ENCODE assay signal across 25 cellular contexts in the genomic region with DNA sequence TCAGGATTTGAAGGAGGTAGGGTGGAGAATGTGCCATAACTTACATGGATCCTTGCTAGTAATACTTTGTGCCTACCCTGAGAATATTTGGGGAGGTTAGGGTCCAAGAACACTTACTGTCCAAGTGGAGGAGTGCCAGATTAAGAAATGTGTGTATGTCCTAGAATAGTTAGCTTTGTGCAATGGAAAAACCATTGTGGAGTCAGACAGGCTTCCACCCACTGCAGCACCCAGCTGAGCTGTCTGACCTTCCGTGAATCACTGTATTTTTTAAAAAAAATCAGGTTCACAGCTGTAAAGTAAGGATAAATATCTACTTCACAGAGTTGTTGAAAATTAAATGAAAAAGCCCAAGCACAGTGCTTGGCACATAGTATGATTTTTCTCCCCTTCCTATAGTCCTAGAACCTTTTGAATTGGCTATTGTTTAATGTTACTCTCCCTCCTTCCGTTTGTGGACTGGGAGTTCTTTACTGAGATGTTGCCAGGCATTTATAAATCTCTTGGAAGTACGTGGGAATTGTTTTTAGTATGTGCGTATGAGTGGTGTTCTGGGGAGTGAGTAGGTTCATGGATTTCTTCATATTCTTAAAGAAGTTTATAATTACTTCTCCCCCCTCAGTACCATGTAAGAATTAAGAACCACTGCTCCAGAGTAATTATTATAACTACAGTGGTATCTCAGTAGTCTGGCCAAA. TPM values are rescaled to one million over a fixed set of nuclear protein-coding genes. Genes with fewer than 3 reads are reported as not detected.
DNase-seq lines count a peak whose midpoint lies in the region; ATAC-seq, FAIRE-seq and TF ChIP-seq lines count a peak whose summit lies in the region.
"Had no signal": no experiment of that assay in that cellular context is flagged by ENCODE, and none has a peak within 500 bp of the region (broad histone marks: within the 10 kb centered on the region; RNA-seq: fewer than 3 reads in every experiment).

No MANE protein-coding gene starts in this region.

- H2BK120ac ChIP-seq in mesenchymal stem cell (ENCODE audit: low read depth, low read length) = no peak overlapping the region

- no TSS peak for BruUV-seq in K562 (replicated peaks; lab: Mats Ljungman, UMichigan)

- POLR2A ChIA-PET in K562 (lab: Yijun Ruan, JAX) = interaction anchor here (0.6 to 1.0 kb wide), 3 partner anchors 9 to 16 kb away, joined by 3 read pairs; a partner anchor contains a TSS
- POLR2A ChIA-PET in activated CD8-positive, alpha-beta T cell treated with anti-CD3 and anti-CD28 coated beads for 36 hours (lab: Charles Lee) = no interaction called here

- H2BK5ac ChIP-seq in mesenchymal stem cell (ENCODE audit: low read depth, low read length, poor library complexity, severe bottlenecking) = no peak overlapping the region

- H3K27ac Mint-ChIP-seq in activated CD8-positive, alpha-beta T cell treated with anti-CD3 and anti-CD28 coated beads for 36 hours = no peak overlapping the region
- H3K27ac Mint-ChIP-seq: stimulated activated effector memory CD8-positive, alpha-beta T cell treated with anti-CD3 and anti-CD28 coated beads, Interleukin-12 subunit alpha, Interleukin-12 subunit beta, amount 100 ng/mL, for 72 hours had no signal

- 74% methylated on average over 4 of the region's 4 CpGs for WGBS in K562 (ENCODE audit: insufficient coverage, low coverage, missing lambda C conversion rate)
- 100% methylated on average over 1 of the region's 4 CpGs for WGBS in mesenchymal stem cell

- no peak overlapping the region for H3K23ac ChIP-seq in mesenchymal stem cell (ENCODE audit: low read length in 2 of 2)

- H3K4me2 ChIP-seq in K562 (ENCODE audit: insufficient read depth, low read length) (no peak overlapping the region), mesenchymal stem cell (ENCODE audit: low read length, poor library complexity, severe bottlenecking) (no peak overlapping the region)

- H2BK12ac ChIP-seq in mesenchymal stem cell (ENCODE audit: low read length in 2 of 2) = no peak overlapping the region

- no peak for TF ChIP-seq EP300 in K562 (IDR thresholded peaks at IDR 0.05; ENCODE audit: low read length)

- no peaks in the 10 kb centered on the region for H4K20me1 ChIP-seq in K562 (replicated peaks; ENCODE audit: control insufficient read depth, insufficient read depth, low read length)

- no peak for TF ChIP-seq RAD21 in K562 (CRISPR knock-in tag; conservative IDR thresholded peaks at IDR 0.05 in 1 of 2, IDR thresholded peaks at IDR 0.05 in 1 of 2)

- no peak overlapping the region for H3K14ac ChIP-seq in mesenchymal stem cell (ENCODE audit: low read length in 2 of 2)

- H2BK15ac ChIP-seq in mesenchymal stem cell (ENCODE audit: low read depth, poor library complexity, severe bottlenecking) = no peak overlapping the region

- no peak overlapping the region for H3K4me3 Mint-ChIP-seq in activated CD8-positive, alpha-beta T cell treated with anti-CD3 and anti-CD28 coated beads for 36 hours
- H3K4me3 Mint-ChIP-seq: H9 had no signal

- H3K79me2 ChIP-seq in K562 (ENCODE audit: control insufficient read depth, insufficient read depth, low read length) = peaks cover 96% of the 10 kb centered on the region

- H4K8ac ChIP-seq in mesenchymal stem cell (ENCODE audit: low read length) = no peak overlapping the region

- DNase-seq in left ventricle myocardium superior = no peak
- no peak for DNase-seq in Right ventricle myocardium inferior (ENCODE audit: missing footprints)
- DNase-seq in K562 (ENCODE audit: extremely low read depth in 1 of 4, low spot score in 3 of 4) = no peak
- no peak for DNase-seq in mesenchymal stem cell
- no peak for DNase-seq in activated CD8-positive, alpha-beta T cell treated with anti-CD3 and anti-CD28 coated beads for 36 hours
- DNase-seq in activated effector memory CD4-positive, alpha-beta T cell treated with anti-CD3 and anti-CD28 coated beads, Interleukin-2, amount 50 U/mL, for 16 hours = no peak
- no peak for DNase-seq in HAP-1 (ENCODE audit: low spot score in 2 of 2)
- DNase-seq: activated CD4-positive, CD25-positive, alpha-beta regulatory T cell treated with anti-CD3 and anti-CD28 coated beads, Interleukin-2, amount 50 U/mL, for 72 hours; activated naive CD4-positive, alpha-beta T cell treated with anti-CD3 and anti-CD28 coated beads, Interleukin-2, amount 50 U/mL, for 16 hours; body of pancreas; colonic mucosa; effector memory CD4-positive, alpha-beta T cell; erythroblast; H9; NCI-H1694 treated with DMSO at 0.1 percent for 48 hours; NCI-H2227 treated with DMSO at 0.1 percent for 48 hours; T-helper 1 cell had no signal

- no peaks in the 10 kb centered on the region for H3K9me1 ChIP-seq in K562 (ENCODE audit: control insufficient read depth, insufficient read depth, low read length)

- intact Hi-C loops in left ventricle myocardium superior (cut with micrococcal nuclease) = no loop called here
- intact Hi-C loops in Right ventricle myocardium inferior (cut with DNase I) = no loop called here
- intact Hi-C loops in K562 (cut with micrococcal nuclease) = no loop called here
- intact Hi-C loops in activated CD8-positive, alpha-beta T cell treated with anti-CD3 and anti-CD28 coated beads for 36 hours (cut with micrococcal nuclease) = no loop called here

- H2AFZ ChIP-seq in K562 (ENCODE audit: low read depth, low read length) = no peak overlapping the region
- no peak overlapping the region for H2AFZ ChIP-seq in mesenchymal stem cell (ENCODE audit: low read depth, low read length)

- no peak overlapping the region for H4K91ac ChIP-seq in mesenchymal stem cell (ENCODE audit: low read length)

- H3K27me3 Mint-ChIP-seq in activated CD8-positive, alpha-beta T cell treated with anti-CD3 and anti-CD28 coated beads for 36 hours = no peaks in the 10 kb centered on the region

- no peak for FAIRE-seq in K562 (lab: Jason Lieb, UNC)
- FAIRE-seq: frontal cortex, GM12892, TTC549 had no signal

- H3K4me3 ChIP-seq in K562 = no peak overlapping the region
- peak overlapping the region in 1 of 2 experiments; percentile 24 for H3K4me3 ChIP-seq in mesenchymal stem cell (ENCODE audit: insufficient read depth in 1 of 2, low read depth in 1 of 2, low read length in 2 of 2)
- no peak overlapping the region for H3K4me3 ChIP-seq in HAP-1
- H3K4me3 ChIP-seq: body of pancreas, colonic mucosa, SJSA1, thoracic aorta had no signal

- H3K9me3 Mint-ChIP-seq in activated CD8-positive, alpha-beta T cell treated with anti-CD3 and anti-CD28 coated beads for 36 hours = peaks cover 22% of the 10 kb centered on the region

- TF ChIP-seq POLR2A in K562 (conservative IDR thresholded peaks at IDR 0.05) = no peak

- H3K9ac ChIP-seq in K562 (ENCODE audit: insufficient read depth in 1 of 2, low read depth in 2 of 2, low read length in 2 of 2) (no peak overlapping the region), mesenchymal stem cell (ENCODE audit: low read length) (peak overlapping the region; percentile 77)

- no peak overlapping the region for H2AK5ac ChIP-seq in mesenchymal stem cell (ENCODE audit: low read length, severe bottlenecking)

- peaks cover 7% of the 10 kb centered on the region; the same call in 1 of the 2 replicates for H3K9me3 ChIP-seq in K562 (replicated peaks; ENCODE audit: control insufficient read depth, insufficient read depth, low read depth, low read length)
- peaks cover 27% of the 10 kb centered on the region for H3K9me3 ChIP-seq in mesenchymal stem cell (ENCODE audit: control insufficient read depth, low read length)
- peaks cover 11% of the 10 kb centered on the region; the same call in 1 of the 2 replicates for H3K9me3 ChIP-seq in HAP-1
- H3K9me3 ChIP-seq: body of pancreas, colonic mucosa, neutrophil, SJSA1 had no signal

- no peak overlapping the region for H3K18ac ChIP-seq in mesenchymal stem cell (ENCODE audit: low read depth in 1 of 2, low read length in 2 of 2)

- H3K4me1 ChIP-seq in K562 (replicated peaks in 1 of 2; ENCODE audit: control insufficient read depth in 2 of 2, insufficient read depth in 2 of 2, low read length in 2 of 2) (peaks cover 0 to 2% of the 10 kb centered on the region in 2 experiments; a peak in 2 of 5 replicates), mesenchymal stem cell (ENCODE audit: control insufficient read depth, insufficient read depth, low read depth, low read length) (no peaks in the 10 kb centered on the region), HAP-1 (no peaks in the 10 kb centered on the region)
- H3K4me1 ChIP-seq: colonic mucosa, SJSA1 had no signal

- in situ Hi-C loops in K562 (cut with MboI) (no loop called here), HAP-1 (cut with MboI; ENCODE audit: low sequenced_read_pairs) (no loop called here)

- H3K36me3 ChIP-seq in K562 (ENCODE audit: control insufficient read depth, insufficient read depth, low read length) = peaks cover 20% of the 10 kb centered on the region
- peaks cover 7 to 21% of the 10 kb centered on the region in 2 experiments for H3K36me3 ChIP-seq in mesenchymal stem cell (ENCODE audit: control insufficient read depth in 1 of 2, insufficient read depth in 2 of 2, low read depth in 1 of 2, low read length in 2 of 2)
- peaks cover 9% of the 10 kb centered on the region for H3K36me3 ChIP-seq in HAP-1 (replicated peaks)
- H3K36me3 ChIP-seq: colonic mucosa, neutrophil had no signal

- peaks cover 58% of the 10 kb centered on the region for H3K36me3 Mint-ChIP-seq in activated CD8-positive, alpha-beta T cell treated with anti-CD3 and anti-CD28 coated beads for 36 hours (ENCODE audit: low read depth)

- no peak overlapping the region for H3K4ac ChIP-seq in mesenchymal stem cell (ENCODE audit: low read depth in 1 of 2, low read length in 2 of 2)

- CTCF ChIA-PET in K562 (lab: Yijun Ruan, JAX; ENCODE audit: low intra/inter-chr PET ratio) = no interaction called here
- CTCF ChIA-PET in activated CD8-positive, alpha-beta T cell treated with anti-CD3 and anti-CD28 coated beads for 36 hours (lab: Charles Lee) = interaction anchor here (0.9 to 1.7 kb wide), 2 partner anchors 17 to 371 kb away, joined by 3 to 8 read pairs; no protein-coding TSS in a partner anchor

- H3K27ac ChIP-seq in K562 (ENCODE audit: extremely low read depth, low read depth, low read length) = no peak overlapping the region
- H3K27ac ChIP-seq in mesenchymal stem cell (ENCODE audit: low read length, poor library complexity, severe bottlenecking) = no peak overlapping the region
- H3K27ac ChIP-seq: body of pancreas, C4-2B, colonic mucosa, neutrophil, SJSA1, thoracic aorta had no signal

- H3K4me1 Mint-ChIP-seq in activated CD8-positive, alpha-beta T cell treated with anti-CD3 and anti-CD28 coated beads for 36 hours (ENCODE audit: low read depth) = peaks cover 69% of the 10 kb centered on the region

- ATAC-seq in left ventricle myocardium superior (peak; percentile 25), Right ventricle myocardium inferior (no peak), K562 (peak; percentile 34; the same call in 2 of the 3 replicates)
- ATAC-seq in activated CD8-positive, alpha-beta T cell treated with anti-CD3 and anti-CD28 coated beads for 36 hours = no peak
- ATAC-seq: body of pancreas; stimulated activated effector memory CD8-positive, alpha-beta T cell treated with anti-CD3 and anti-CD28 coated beads, Interleukin-12 subunit alpha, Interleukin-12 subunit beta, amount 100 ng/mL, for 72 hours had no signal

- H3K79me1 ChIP-seq in mesenchymal stem cell (replicated peaks; ENCODE audit: low read length, poor library complexity, severe bottlenecking) = no peaks in the 10 kb centered on the region

- H3K27me3 ChIP-seq in K562 (ENCODE audit: control insufficient read depth in 2 of 2, insufficient read depth in 2 of 2, low read length in 2 of 2) (no peaks in the 10 kb centered on the region), mesenchymal stem cell (ENCODE audit: control insufficient read depth in 1 of 2, insufficient read depth in 1 of 2, low read length in 2 of 2) (no peaks in the 10 kb centered on the region), HAP-1 (ENCODE audit: low read depth) (no peaks in the 10 kb centered on the region)
- H3K27me3 ChIP-seq: body of pancreas, colonic mucosa, neutrophil, SJSA1 had no signal

- no peak for TF ChIP-seq CTCF in K562 (IDR thresholded peaks at IDR 0.05 in 2 of 3, conservative IDR thresholded peaks at IDR 0.05 in 1 of 3; ENCODE audit: insufficient read depth in 2 of 3, low read depth in 1 of 3, low read length in 3 of 3)
- TF ChIP-seq CTCF in activated CD8-positive, alpha-beta T cell treated with anti-CD3 and anti-CD28 coated beads for 36 hours (IDR thresholded peaks at IDR 0.05) = no peak

RNA-seq across cellular contexts. Expression of a gene that starts 9.2 kb away (rescaled TPM):
- total RNA-seq in left ventricle myocardium superior (169 TPM), Right ventricle myocardium inferior (167 TPM), K562 (2014; rRNA removed) (10.1 and 10.2 TPM in 2 replicates), K562 (2014; rRNA removed; fragmentation: Illumina TruSeq; extraction: Trizol) (45.6 and 53.7 TPM in 2 replicates), K562 (2015; rRNA removed; fragmentation: Illumina TruSeq; extraction: Trizol) (42.6 and 44.4 TPM in 2 replicates), K562 (2021) (34.7 and 40.2 TPM in 2 replicates)
- 3.7 and 24.2 TPM in 2 replicates for total RNA-seq in K562 (2011; cell fraction: chromatin; rRNA removed; ENCODE audit: low replicate concordance)
- 2.3 and 2.8 TPM in 2 replicates for total RNA-seq in K562 (2011; cell fraction: nucleolus; rRNA removed)
- 4.5 and 9.6 TPM in 2 replicates for total RNA-seq in K562 (2011; cell fraction: nucleoplasm; rRNA removed)
- polyA plus RNA-seq in K562 (2011; rRNA removed) (8.2 and 13.5 TPM in 2 replicates), K562 (2014; fragmentation: Illumina TruSeq; extraction: Trizol) (30.5 and 35.8 TPM in 2 replicates), K562 (2014; fragmentation: Nextera tagmentation; extraction: Ambion mirVana) (1 to 10 TPM; 5.3 to 8.2 TPM), K562 (2014; rRNA removed) (16.3 and 19.6 TPM in 2 replicates)
- 0.79 and 1.6 TPM in 2 replicates for polyA plus RNA-seq in K562 (2011; cell fraction: cytosol; rRNA removed)
- 1.5 and 3.3 TPM in 2 replicates for polyA plus RNA-seq in K562 (2011; cell fraction: nucleus; rRNA removed)
- polyA plus RNA-seq in K562 (2012) = 20.7 and 30.1 TPM in 2 replicates
- polyA minus RNA-seq in K562 (2011; rRNA and poly(A)+ RNA removed) = 23.0 and 25.7 TPM in 2 replicates
- polyA minus RNA-seq in K562 (2011; cell fraction: cytosol; rRNA and poly(A)+ RNA removed) = 6.7 and 9.8 TPM in 2 replicates
- 3.2 and 5.6 TPM in 2 replicates for polyA minus RNA-seq in K562 (2011; cell fraction: nucleus; rRNA and poly(A)+ RNA removed)
- polyA plus RNA-seq in mesenchymal stem cell (2013, experiment 1 of 2) = 42.6 TPM
- 41.2 TPM for polyA plus RNA-seq in mesenchymal stem cell (2013, experiment 2 of 2)
- total RNA-seq in activated CD8-positive, alpha-beta T cell treated with anti-CD3 and anti-CD28 coated beads for 36 hours = 10 to 100 TPM; 78.1 to 88.6 TPM

Comparison
In these comparisons a context has a peak if more than half of its experiments do, and no peak if none do; other contexts are left out.
1. ATAC-seq: peak in left ventricle myocardium superior (single experiment) and K562 (single experiment); none in Right ventricle myocardium inferior (single experiment) and activated CD8-positive, alpha-beta T cell treated with anti-CD3 and anti-CD28 coated beads for 36 hours (single experiment).